15 cellular contexts compared by ENCODE assay signal in the genomic region with DNA sequence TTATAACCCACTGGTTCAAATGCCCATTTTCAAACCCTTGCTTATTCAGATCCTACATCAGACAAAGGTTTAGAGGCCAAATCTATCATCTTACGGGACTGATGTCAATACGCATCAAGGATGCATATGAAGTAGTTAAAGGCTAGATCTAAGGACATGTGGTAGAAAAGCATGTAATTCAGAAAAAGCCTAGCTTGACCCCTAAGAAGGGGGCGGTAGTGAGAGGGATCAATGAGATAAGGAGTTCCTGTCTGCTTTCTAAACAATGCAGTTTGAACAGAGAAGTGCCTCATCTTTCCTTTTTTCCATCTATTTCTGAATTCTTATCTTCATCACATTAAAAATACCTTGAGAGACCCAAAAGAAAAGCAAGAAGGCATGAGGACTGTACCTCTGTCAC.
DNase-seq lines count a peak whose midpoint lies in the region; FAIRE-seq and TF ChIP-seq lines count a peak whose summit lies in the region.
"Had no signal": no experiment of that assay in that cellular context is flagged by ENCODE, and none has a peak within 500 bp of the region (broad histone marks: within the 10 kb centered on the region; RNA-seq: fewer than 3 reads in every experiment).

No MANE protein-coding gene starts in this region.

- H2AFZ ChIP-seq in OCI-LY3 (ENCODE audit: low read depth, low read length) (no peak overlapping the region), H1 (ENCODE audit: low read length) (no peak overlapping the region)
- H2AFZ ChIP-seq: GM23248 had no signal

- in situ Hi-C loops in G401 (cut with HindIII; ENCODE audit: low sequenced_read_pairs) = no loop called here

- CTCF ChIA-PET in H1 (lab: Charles Lee; ENCODE audit: partially characterized antibody) = interaction anchor here (1.2 to 1.8 kb wide), 5 partner anchors 9 to 742 kb away, joined by 3 to 7 read pairs (median 4); no protein-coding TSS in a partner anchor

- TF ChIP-seq CTCF in OCI-LY3 (IDR thresholded peaks at IDR 0.05; ENCODE audit: low read depth, low read length) (0 out of 2 replicates have a peak, but pooled peaks have one; percentile 3), H1 (IDR thresholded peaks at IDR 0.05; ENCODE audit: control extremely low read depth in 1 of 3, insufficient read depth in 1 of 3, low read depth in 1 of 3, low read length in 3 of 3) (peak in 1 of 3 experiments; percentile 55; a peak in 2 of 4 replicates)

- H3K4me3 ChIP-seq in OCI-LY3 (ENCODE audit: low read length) (no peak overlapping the region), H1 (ENCODE audit: extremely low read depth in 1 of 4, insufficient read depth in 2 of 4, low read depth in 3 of 4, low read length in 4 of 4) (no peak overlapping the region)
- H3K4me3 ChIP-seq: GM12878, GM23248, HAP-1 had no signal

- no peak overlapping the region for H4K5ac ChIP-seq in H1 (ENCODE audit: insufficient read length, low read depth, low read length)

- H3K9me3 ChIP-seq in OCI-LY3 (ENCODE audit: insufficient read depth, low read length) (no peaks in the 10 kb centered on the region), H1 (ENCODE audit: insufficient read depth in 2 of 2, low read depth in 1 of 2, low read length in 1 of 2) (no peaks in the 10 kb centered on the region)
- H3K9me3 ChIP-seq: HAP-1 had no signal

- H2BK12ac ChIP-seq in H1 (ENCODE audit: low read depth, low read length) = no peak overlapping the region

- no peak for TF ChIP-seq POLR2A in H1 (IDR thresholded peaks at IDR 0.05; ENCODE audit: control extremely low read depth in 1 of 2, low read depth in 2 of 2, low read length in 2 of 2)

- H2BK120ac ChIP-seq in H1 (replicated peaks; ENCODE audit: low read depth, low read length) = no peak overlapping the region

- H3K23ac ChIP-seq in H1 (ENCODE audit: insufficient read length) = no peak overlapping the region

- no peak for TF ChIP-seq EP300 in H1 (IDR thresholded peaks at IDR 0.05; ENCODE audit: borderline replicate concordance in 1 of 2, low read depth in 2 of 2, low read length in 2 of 2)

- DNase-seq in H1 (ENCODE audit: low read depth in 1 of 2, low spot score in 2 of 2) = no peak
- DNase-seq in iPS-NIHi7 (ENCODE audit: extremely low spot score) = peak; percentile 23
- DNase-seq in NCI-H1092 (lab: John Stamatoyannopoulos, UW) = no peak
- no peak for DNase-seq in G401 (ENCODE audit: low spot score)
- DNase-seq in NCI-H2227 (lab: John Stamatoyannopoulos, UW; ENCODE audit: unreplicated experiment) = no peak
- no peak for DNase-seq in foreskin melanocyte
- DNase-seq: C1 segment of cervical spinal cord; Calu3; CD4-positive, alpha-beta T cell; DMS 273 treated with DMSO at 0.1 percent for 48 hours; GM23248 had no signal

- H3K79me2 ChIP-seq in OCI-LY3 (ENCODE audit: low read length) (no peaks in the 10 kb centered on the region), H1 (ENCODE audit: control insufficient read depth in 1 of 2, insufficient read depth in 2 of 2, low read length in 2 of 2) (no peaks in the 10 kb centered on the region)

- H3K4me2 ChIP-seq in OCI-LY3 (ENCODE audit: low read length) (no peak overlapping the region), H1 (ENCODE audit: insufficient read depth in 1 of 2, low read depth in 2 of 2, low read length in 2 of 2) (no peak overlapping the region)

- no peak overlapping the region for H3K56ac ChIP-seq in H1 (replicated peaks; ENCODE audit: insufficient read length, low read depth, low read length)

- no peak overlapping the region for H3K4ac ChIP-seq in H1 (replicated peaks; ENCODE audit: insufficient read length, low read depth, low read length)

- no peak overlapping the region for H4K91ac ChIP-seq in H1 (replicated peaks; ENCODE audit: insufficient read length, low read length)

- TF ChIP-seq RAD21 in H1 (IDR thresholded peaks at IDR 0.05 in 1 of 2, conservative IDR thresholded peaks at IDR 0.05 in 1 of 2; ENCODE audit: low read depth in 2 of 2, low read length in 2 of 2) = peak in 1 of 2 experiments; percentile 14; a peak in 1 of 4 replicates

- peak; percentile 62 for FAIRE-seq in H1 (lab: Jason Lieb, UNC)
- FAIRE-seq: GM12878, GM18507 had no signal

- no peak overlapping the region for H2BK5ac ChIP-seq in H1 (ENCODE audit: low read depth, low read length)

- no peaks in the 10 kb centered on the region for H3K23me2 ChIP-seq in H1 (ENCODE audit: low read depth, low read length)

- POLR2A ChIA-PET in H1 (lab: Charles Lee; ENCODE audit: partially characterized antibody) = no interaction called here

- H3K79me1 ChIP-seq in H1 (ENCODE audit: low read depth, low read length) = no peaks in the 10 kb centered on the region

- H3K27ac ChIP-seq in OCI-LY3 (ENCODE audit: low read length) = no peak overlapping the region
- no peak overlapping the region for H3K27ac ChIP-seq in H1 (ENCODE audit: low read depth, low read length)
- H3K27ac ChIP-seq: GM23248 had no signal

- no peak overlapping the region for H2AK5ac ChIP-seq in H1 (ENCODE audit: low read depth, low read length)

- no peak overlapping the region for H4K8ac ChIP-seq in H1 (ENCODE audit: extremely low read depth, insufficient read depth, low read length)

- H2BK20ac ChIP-seq in H1 (ENCODE audit: low read length) = no peak overlapping the region

- whole genome bisulfite sequencing in H1 (ENCODE audit: extremely low coverage in 1 of 2, insufficient coverage in 1 of 2, insufficient read length in 1 of 2, insufficient replicate concordance in 2 of 2, low coverage in 1 of 2, low lambda C conversion rate in 2 of 2, missing lambda C conversion rate in 1 of 2), 2 experiments = 75% methylated on average over 3 of the region's 3 CpGs; no CpG with 5 or more reads in 1 of the 2 experiments

- no peak overlapping the region for H3K9ac ChIP-seq in OCI-LY3 (ENCODE audit: low read length)
- H3K9ac ChIP-seq in H1 (replicated peaks in 1 of 4; ENCODE audit: extremely low read depth in 1 of 4, low read depth in 3 of 4, low read length in 3 of 4) = no peak overlapping the region
- H3K9ac ChIP-seq: GM23248 had no signal

- H3K4me1 ChIP-seq in OCI-LY3 (ENCODE audit: low read length) = no peaks in the 10 kb centered on the region
- H3K4me1 ChIP-seq in H1 (replicated peaks in 1 of 4; ENCODE audit: control insufficient read depth in 3 of 4, insufficient read depth in 4 of 4, low read length in 3 of 4) = 0 out of 7 replicates have a peak, but pooled peaks cover 0 to 4% (median 0%) of the 10 kb centered on the region in 4 experiments

- no peak overlapping the region for H3K18ac ChIP-seq in H1 (ENCODE audit: extremely low read depth, low read length)

- H3K36me3 ChIP-seq in OCI-LY3 (replicated peaks; ENCODE audit: low read depth, low read length) (no peaks in the 10 kb centered on the region), H1 (ENCODE audit: control insufficient read depth in 2 of 4, insufficient read depth in 4 of 4, low read length in 3 of 4) (no peaks in the 10 kb centered on the region)
- H3K36me3 ChIP-seq: HAP-1 had no signal

- H4K20me1 ChIP-seq in OCI-LY3 (ENCODE audit: insufficient read depth, low read length) = no peaks in the 10 kb centered on the region
- H4K20me1 ChIP-seq in H1 (replicated peaks in 1 of 2; ENCODE audit: control insufficient read depth in 1 of 2, insufficient read depth in 2 of 2, low read length in 2 of 2) = no peaks in the 10 kb centered on the region

- H3K27me3 ChIP-seq in OCI-LY3 (ENCODE audit: low read depth, low read length) (no peaks in the 10 kb centered on the region), H1 (replicated peaks in 1 of 4; ENCODE audit: control insufficient read depth in 3 of 4, extremely low read depth in 1 of 4, insufficient read depth in 3 of 4, low read length in 3 of 4) (no peaks in the 10 kb centered on the region)

- no peak overlapping the region for H3K14ac ChIP-seq in H1 (ENCODE audit: insufficient read length)

- H2BK15ac ChIP-seq in H1 (ENCODE audit: low read length) = no peak overlapping the region

TF ChIP-seq in H1, 55 proteins besides CTCF, POLR2A, EP300 and RAD21 (continues in another document):
- TF ChIP-seq HDAC6 (IDR thresholded peaks at IDR 0.05; ENCODE audit: low read depth, low read length) (no peak), RXRA (IDR thresholded peaks at IDR 0.05; ENCODE audit: insufficient read depth, low read depth, low read length) (no peak), SRF (IDR thresholded peaks at IDR 0.05; ENCODE audit: low read depth, low read length) (no peak), NANOG (IDR thresholded peaks at IDR 0.05; ENCODE audit: insufficient read depth, low read depth, low read length, poor library complexity, severe bottlenecking) (no peak), BACH1 (IDR thresholded peaks at IDR 0.05; ENCODE audit: low read length) (no peak), BCL11A (IDR thresholded peaks at IDR 0.05; ENCODE audit: low read depth in 2 of 2, low read length in 2 of 2) (no peak), MAFK (IDR thresholded peaks at IDR 0.05; ENCODE audit: low read depth, low read length) (no peak)
- TF ChIP-seq, protein P1, sequence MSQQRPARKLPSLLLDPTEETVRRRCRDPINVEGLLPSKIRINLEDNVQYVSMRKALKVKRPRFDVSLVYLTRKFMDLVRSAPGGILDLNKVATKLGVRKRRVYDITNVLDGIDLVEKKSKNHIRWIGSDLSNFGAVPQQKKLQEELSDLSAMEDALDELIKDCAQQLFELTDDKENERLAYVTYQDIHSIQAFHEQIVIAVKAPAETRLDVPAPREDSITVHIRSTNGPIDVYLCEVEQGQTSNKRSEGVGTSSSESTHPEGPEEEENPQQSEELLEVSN (IDR thresholded peaks at IDR 0.05) = no peak
